ENCODE assay signal across 8 cellular contexts in genomic region chr1:2412773-2413494, GRCh38. TPM values are rescaled to one million over a fixed set of nuclear protein-coding genes. Genes with fewer than 3 reads are reported as not detected.
A peak's percentile ranks its signal among the peaks of the same experiment; 100 is the strongest.
DNase-seq lines count a peak whose midpoint lies in the region; ATAC-seq and TF ChIP-seq lines count a peak whose summit lies in the region.

No MANE protein-coding gene starts in this region.

- ATAC-seq in GM18511 (IDR thresholded peaks at IDR 0.05; ENCODE audit: unreplicated experiment) (peak; percentile 25), HG02884 (IDR thresholded peaks at IDR 0.05; ENCODE audit: unreplicated experiment) (peak; percentile 21)

- DNase-seq in BJ (ENCODE audit: low read depth): no peak
- DNase-seq in NCI-H69 (lab: John Stamatoyannopoulos, UW): peak; percentile 76
- DNase-seq in brain microvascular endothelial cell: no peak
- peak; percentile 50 for DNase-seq in left kidney (ENCODE audit: low read depth, low spot score)
- DNase-seq in C1 segment of cervical spinal cord (lab: John Stamatoyannopoulos, UW): no peak

- H3K27ac ChIP-seq in brain microvascular endothelial cell: peak overlapping the region; percentile 9
- H3K27ac ChIP-seq in temporal lobe (ENCODE audit: low read depth, low read length): peak overlapping the region; percentile 72

- TF ChIP-seq CTCF in BJ (IDR thresholded peaks at IDR 0.05; ENCODE audit: insufficient read depth, low read depth, low read length) (no peak), brain microvascular endothelial cell (IDR thresholded peaks at IDR 0.05; ENCODE audit: low read depth, low read length, missing control alignments) (no peak)

- in situ Hi-C loops in brain microvascular endothelial cell (cut with HindIII; ENCODE audit: low pct_ligation_motif_present, low sequenced_read_pairs): loop anchor here (25.0 kb wide), 1 partner anchor 99 kb away; no protein-coding TSS in a partner anchor

- POLR2A ChIA-PET in BJ (lab: Charles Lee): no interaction called here

- no peaks in the 10 kb centered on the region for H3K27me3 ChIP-seq in BJ (ENCODE audit: control insufficient read depth, insufficient read depth, low read length)
- H3K27me3 ChIP-seq in brain microvascular endothelial cell (replicated peaks): no peaks in the 10 kb centered on the region

- peak overlapping the region; percentile 83 for H3K4me3 ChIP-seq in BJ (ENCODE audit: low read depth, low read length)
- peak overlapping the region; percentile 70 for H3K4me3 ChIP-seq in brain microvascular endothelial cell (ENCODE audit: low read depth, low read length)

- CTCF ChIA-PET in BJ (lab: Yijun Ruan, JAX): interaction anchor here (0.6 to 1.8 kb wide), 4 partner anchors 135 to 1011 kb away, joined by 3 to 26 read pairs (median 6); partner anchors contain the start of genes FAAP20 and TNFRSF14

- H3K36me3 ChIP-seq in BJ (ENCODE audit: control insufficient read depth, insufficient read depth, low read length): peaks cover 15% of the 10 kb centered on the region
- H3K36me3 ChIP-seq in brain microvascular endothelial cell (replicated peaks): no peaks in the 10 kb centered on the region

RNA-seq across cellular contexts. Expression of gene PEX10, which starts 0.6 kb away (rescaled TPM):
- 17.4 and 23.6 TPM in 2 replicates for polyA plus RNA-seq in BJ (2011; rRNA removed)
- 6.4 and 10.0 TPM in 2 replicates for polyA minus RNA-seq in BJ (2011; rRNA and poly(A)+ RNA removed)
- 14.0 TPM for total RNA-seq in temporal lobe

RNA-seq across cellular contexts. Expression of gene RER1, which starts 21.3 kb away (rescaled TPM):
- polyA plus RNA-seq in BJ (2011; rRNA removed): 255 and 354 TPM in 2 replicates
- polyA minus RNA-seq in BJ (2011; rRNA and poly(A)+ RNA removed): 140 and 222 TPM in 2 replicates
- 29.0 TPM for total RNA-seq in temporal lobe

RNA-seq across cellular contexts. Expression of gene MORN1, which starts 21.6 kb away (rescaled TPM):
- polyA plus RNA-seq in BJ (2011; rRNA removed): 3.7 and 4.3 TPM in 2 replicates
- polyA minus RNA-seq in BJ (2011; rRNA and poly(A)+ RNA removed): 5.5 and 10.5 TPM in 2 replicates
- 8.9 TPM for total RNA-seq in temporal lobe

Comparison
In these comparisons a context has a peak if more than half of its experiments do, and no peak if none do; other contexts are left out.
1. DNase-seq: peak in NCI-H69 (single experiment) and left kidney (single experiment); none in BJ (single experiment), brain microvascular endothelial cell (single experiment) and C1 segment of cervical spinal cord (0 of 14).